Comparison of ENCODE assay signal across 17 cellular contexts in the genomic region with DNA sequence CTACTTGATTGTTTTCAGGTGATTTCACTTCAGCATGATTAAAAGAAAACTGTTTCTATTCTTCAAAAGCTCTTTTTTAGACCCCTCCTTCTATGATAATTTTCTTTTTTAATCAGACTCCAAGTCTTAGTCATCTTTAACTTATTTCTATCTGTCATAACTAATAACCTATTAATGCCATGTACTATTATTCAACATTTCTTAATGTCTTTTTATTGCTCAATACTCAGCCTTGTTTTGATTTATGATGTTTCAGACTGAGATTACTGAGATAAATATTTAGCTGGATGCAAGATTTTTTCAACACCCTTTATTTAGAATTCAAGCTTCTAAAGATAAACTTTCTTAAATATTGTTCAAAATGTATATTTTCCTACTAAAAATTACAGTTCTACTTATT. TPM values are rescaled to one million over a fixed set of nuclear protein-coding genes. Genes with fewer than 3 reads are reported as not detected.
DNase-seq lines count a peak whose midpoint lies in the region; ATAC-seq, FAIRE-seq and TF ChIP-seq lines count a peak whose summit lies in the region.
"Had no signal": no experiment of that assay in that cellular context is flagged by ENCODE, and none has a peak within 500 bp of the region (broad histone marks: within the 10 kb centered on the region; RNA-seq: fewer than 3 reads in every experiment).

No MANE protein-coding gene starts in this region.

- intact Hi-C loops in kidney (cut with DNase I) = no loop called here

- DNase-seq in EL (peak; percentile 25), kidney (no peak), right atrium auricular region (ENCODE audit: low spot score) (no peak), occipital lobe (lab: John Stamatoyannopoulos, UW) (no peak)
- DNase-seq: ACHN; BE2C; CD4-positive, alpha-beta memory T cell; DND-41; GF-D8; H7 had no signal

- ATAC-seq in SK-N-SH treated with all-trans-retinoic acid at 6 μM for 48 hours (peak; percentile 62), HG02798 (IDR thresholded peaks at IDR 0.05; ENCODE audit: poor library complexity, unreplicated experiment) (no peak), GM18861 (IDR thresholded peaks at IDR 0.05; ENCODE audit: unreplicated experiment) (no peak)
- ATAC-seq: HepG2 had no signal

- no peaks in the 10 kb centered on the region for H3K9me3 ChIP-seq in kidney (ENCODE audit: control insufficient read depth in 1 of 2, low read length in 2 of 2)
- H3K9me3 ChIP-seq in right atrium auricular region = no peaks in the 10 kb centered on the region
- H3K9me3 ChIP-seq: BE2C had no signal

- TF ChIP-seq CTCF in kidney (IDR thresholded peaks at IDR 0.05; ENCODE audit: borderline replicate concordance, extremely low read depth, insufficient read depth) = no peak
- TF ChIP-seq CTCF in right atrium auricular region (IDR thresholded peaks at IDR 0.05) = no peak

- H3K9ac ChIP-seq in kidney (ENCODE audit: low read length in 2 of 2) = no peak overlapping the region

- FAIRE-seq in endometrium (lab: Jason Lieb, UNC) = peak; percentile 18
- peak; percentile 79 for FAIRE-seq in kidney (lab: Jason Lieb, UNC)
- FAIRE-seq: HepG2 had no signal

- H3K27me3 ChIP-seq in right atrium auricular region = no peaks in the 10 kb centered on the region
- H3K27me3 ChIP-seq: BE2C had no signal

- no peak overlapping the region for H3K4me3 ChIP-seq in kidney (ENCODE audit: low read length in 2 of 2)
- no peak overlapping the region for H3K4me3 ChIP-seq in right atrium auricular region

- H3K27ac ChIP-seq in kidney (ENCODE audit: low read depth in 2 of 2, low read length in 2 of 2) (no peak overlapping the region), right atrium auricular region (no peak overlapping the region)
- H3K27ac ChIP-seq: C4-2B had no signal

- H3K36me3 ChIP-seq in kidney (ENCODE audit: control insufficient read depth in 1 of 2, insufficient read depth in 2 of 2, low read length in 2 of 2) (no peaks in the 10 kb centered on the region), right atrium auricular region (no peaks in the 10 kb centered on the region)
- H3K36me3 ChIP-seq: BE2C had no signal

- no peaks in the 10 kb centered on the region for H3K4me1 ChIP-seq in kidney (ENCODE audit: control insufficient read depth in 1 of 2, insufficient read depth in 1 of 2, low read depth in 1 of 2, low read length in 2 of 2)
- H3K4me1 ChIP-seq in right atrium auricular region = no peaks in the 10 kb centered on the region
- H3K4me1 ChIP-seq: BE2C had no signal

TF ChIP-seq in SK-N-SH treated with all-trans-retinoic acid at 6 μM for 48 hours, 23 proteins besides CTCF, POLR2A, EP300 and RAD21:
- TF ChIP-seq RARB (CRISPR knock-in tag; IDR thresholded peaks at IDR 0.05) (no peak), PPARA (CRISPR knock-in tag; IDR thresholded peaks at IDR 0.05; ENCODE audit: borderline replicate concordance) (no peak), OSR1 (CRISPR knock-in tag; IDR thresholded peaks at IDR 0.05) (no peak), TOX (CRISPR knock-in tag; IDR thresholded peaks at IDR 0.05; ENCODE audit: borderline replicate concordance) (peak; percentile 93; the same call in 1 of the 2 replicates), POU6F1 (CRISPR knock-in tag; IDR thresholded peaks at IDR 0.05; ENCODE audit: borderline replicate concordance, low read depth) (peak; percentile 51; the same call in 1 of the 2 replicates), ZFP3 (CRISPR knock-in tag; IDR thresholded peaks at IDR 0.05) (no peak), ZC3H10 (CRISPR knock-in tag; IDR thresholded peaks at IDR 0.05) (peak; percentile 89), ZNF8 (CRISPR knock-in tag; IDR thresholded peaks at IDR 0.05) (no peak), CSRNP3 (CRISPR knock-in tag; IDR thresholded peaks at IDR 0.05) (no peak), ZNF70 (CRISPR knock-in tag; IDR thresholded peaks at IDR 0.05) (no peak)
- TF ChIP-seq, protein P1, sequence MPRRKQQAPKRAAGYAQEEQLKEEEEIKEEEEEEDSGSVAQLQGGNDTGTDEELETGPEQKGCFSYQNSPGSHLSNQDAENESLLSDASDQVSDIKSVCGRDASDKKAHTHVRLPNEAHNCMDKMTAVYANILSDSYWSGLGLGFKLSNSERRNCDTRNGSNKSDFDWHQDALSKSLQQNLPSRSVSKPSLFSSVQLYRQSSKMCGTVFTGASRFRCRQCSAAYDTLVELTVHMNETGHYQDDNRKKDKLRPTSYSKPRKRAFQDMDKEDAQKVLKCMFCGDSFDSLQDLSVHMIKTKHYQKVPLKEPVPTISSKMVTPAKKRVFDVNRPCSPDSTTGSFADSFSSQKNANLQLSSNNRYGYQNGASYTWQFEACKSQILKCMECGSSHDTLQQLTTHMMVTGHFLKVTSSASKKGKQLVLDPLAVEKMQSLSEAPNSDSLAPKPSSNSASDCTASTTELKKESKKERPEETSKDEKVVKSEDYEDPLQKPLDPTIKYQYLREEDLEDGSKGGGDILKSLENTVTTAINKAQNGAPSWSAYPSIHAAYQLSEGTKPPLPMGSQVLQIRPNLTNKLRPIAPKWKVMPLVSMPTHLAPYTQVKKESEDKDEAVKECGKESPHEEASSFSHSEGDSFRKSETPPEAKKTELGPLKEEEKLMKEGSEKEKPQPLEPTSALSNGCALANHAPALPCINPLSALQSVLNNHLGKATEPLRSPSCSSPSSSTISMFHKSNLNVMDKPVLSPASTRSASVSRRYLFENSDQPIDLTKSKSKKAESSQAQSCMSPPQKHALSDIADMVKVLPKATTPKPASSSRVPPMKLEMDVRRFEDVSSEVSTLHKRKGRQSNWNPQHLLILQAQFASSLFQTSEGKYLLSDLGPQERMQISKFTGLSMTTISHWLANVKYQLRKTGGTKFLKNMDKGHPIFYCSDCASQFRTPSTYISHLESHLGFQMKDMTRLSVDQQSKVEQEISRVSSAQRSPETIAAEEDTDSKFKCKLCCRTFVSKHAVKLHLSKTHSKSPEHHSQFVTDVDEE (CRISPR knock-in tag; IDR thresholded peaks at IDR 0.05) = no peak

RNA-seq across cellular contexts. Expression of gene ATP6V1G3, which starts 53.6 kb away (rescaled TPM):
- total RNA-seq in kidney (1.9 TPM), right atrium auricular region (not detected), occipital lobe (not detected)
- 102 TPM for polyA plus RNA-seq in kidney (ENCODE audit: insufficient read depth, low read depth, low replicate concordance)
- total RNA-seq: CD4-positive, alpha-beta memory T cell; H7; HepG2; HT1080 had no signal
- polyA plus RNA-seq: CD4-positive, alpha-beta memory T cell; HepG2 had no signal
